Comparison of ENCODE assay signal across 27 cellular contexts in the genomic region with DNA sequence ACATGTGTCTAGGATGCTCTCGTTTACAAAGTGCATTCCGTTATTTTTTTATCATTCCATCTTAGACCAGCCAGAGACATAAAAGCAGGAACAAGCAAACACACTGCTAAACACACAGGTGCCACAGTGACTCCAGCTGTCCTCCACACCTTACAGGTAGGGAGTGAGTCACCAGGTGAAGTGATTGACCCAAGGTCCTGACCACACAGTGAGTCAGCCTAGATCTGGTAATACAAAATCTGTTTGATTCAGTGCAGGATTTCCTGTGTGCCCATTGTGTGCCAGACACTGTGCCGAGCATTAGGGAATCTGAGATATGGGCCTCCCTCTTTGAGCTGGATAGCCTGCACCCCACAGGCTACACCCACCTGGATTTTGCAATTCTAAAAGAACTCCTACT. TPM values are rescaled to one million over a fixed set of nuclear protein-coding genes. Genes with fewer than 3 reads are reported as not detected.
DNase-seq lines count a peak whose midpoint lies in the region; ATAC-seq and TF ChIP-seq lines count a peak whose summit lies in the region.
"Had no signal": no experiment of that assay in that cellular context is flagged by ENCODE, and none has a peak within 500 bp of the region (broad histone marks: within the 10 kb centered on the region; RNA-seq: fewer than 3 reads in every experiment).

No MANE protein-coding gene starts in this region.

- no peak overlapping the region for H3K27ac ChIP-seq in HCT116 (ENCODE audit: low read depth, low read length)
- peak overlapping the region; percentile 7; the same call in 1 of the 2 replicates for H3K27ac ChIP-seq in Panc1 (ENCODE audit: low read length)
- no peak overlapping the region for H3K27ac ChIP-seq in hepatocyte
- H3K27ac ChIP-seq: ascending aorta, GM23248, spleen had no signal

- no peaks in the 10 kb centered on the region for H3K9me2 ChIP-seq in HCT116 (ENCODE audit: insufficient read depth)
- no peaks in the 10 kb centered on the region for H3K9me2 ChIP-seq in hepatocyte (replicated peaks; ENCODE audit: insufficient read depth)

- H3K36me3 ChIP-seq in HCT116 (ENCODE audit: control insufficient read depth in 1 of 2, insufficient read depth in 2 of 2, low read length in 2 of 2) (no peaks in the 10 kb centered on the region), Panc1 (ENCODE audit: control insufficient read depth, insufficient read depth, low read length) (no peaks in the 10 kb centered on the region), hepatocyte (replicated peaks; ENCODE audit: insufficient read depth, low read depth) (no peaks in the 10 kb centered on the region)
- H3K36me3 ChIP-seq: ascending aorta, spleen had no signal

- H3K9ac ChIP-seq in HCT116 (ENCODE audit: low read length): no peak overlapping the region
- H3K9ac ChIP-seq: GM23248 had no signal

- H3K4me3 ChIP-seq in HCT116 (replicated peaks in 1 of 2; ENCODE audit: low read depth in 1 of 2, low read length in 2 of 2): no peak overlapping the region
- H3K4me3 ChIP-seq in Panc1 (ENCODE audit: low read depth in 2 of 2, low read length in 2 of 2): no peak overlapping the region
- no peak overlapping the region for H3K4me3 ChIP-seq in hepatocyte
- H3K4me3 ChIP-seq: ascending aorta, GM23248, spleen had no signal

- RAD21 ChIA-PET in HCT116 (lab: Charles Lee; ENCODE audit: low non-redundant PET in 1 of 2, low total read pairs in 2 of 2, uncharacterized antibody in 2 of 2, unreplicated experiment in 2 of 2): interaction anchor here in 1 of 2 experiments (0.8 kb wide), 1 partner anchor 342 kb away, joined by 4 read pairs; no protein-coding TSS in a partner anchor

- H3K79me2 ChIP-seq in HCT116 (ENCODE audit: insufficient read depth, low read length) (no peaks in the 10 kb centered on the region), hepatocyte (no peaks in the 10 kb centered on the region)

- CTCF ChIA-PET in HCT116 (lab: Charles Lee) (interaction anchor here (4.4 kb wide), 2 partner anchors 342 to 651 kb away, joined by 25 to 38 read pairs; no protein-coding TSS in a partner anchor), Panc1 (lab: Charles Lee) (interaction anchor here (0.6 kb wide), 1 partner anchor 40 kb away, joined by 3 read pairs; no protein-coding TSS in a partner anchor)

- H3K9me3 ChIP-seq in HCT116 (ENCODE audit: control insufficient read depth in 1 of 2, insufficient read depth in 1 of 2, low read depth in 1 of 2, low read length in 2 of 2) (no peaks in the 10 kb centered on the region), Panc1 (ENCODE audit: control insufficient read depth, insufficient read depth, low read depth, low read length) (no peaks in the 10 kb centered on the region), hepatocyte (ENCODE audit: low read depth) (no peaks in the 10 kb centered on the region)
- H3K9me3 ChIP-seq: ascending aorta, spleen had no signal

- H3K4me1 ChIP-seq in HCT116 (ENCODE audit: control insufficient read depth in 1 of 2, insufficient read depth in 2 of 2, low read length in 2 of 2) (peaks cover 6 to 16% of the 10 kb centered on the region in 2 experiments), Panc1 (ENCODE audit: control insufficient read depth, insufficient read depth, low read length) (0 out of 2 replicates have a peak, but pooled peaks cover 5% of the 10 kb centered on the region), hepatocyte (ENCODE audit: insufficient read depth) (peaks cover 11% of the 10 kb centered on the region)
- H3K4me1 ChIP-seq: ascending aorta had no signal

- BruUV-seq in HCT116 (replicated peaks; lab: Mats Ljungman, UMichigan) (no TSS peak), Panc1 (replicated peaks; lab: Mats Ljungman, UMichigan) (no TSS peak)

- H3K4me2 ChIP-seq in HCT116 (ENCODE audit: low read length) (peak overlapping the region; percentile 11; the same call in 1 of the 2 replicates), hepatocyte (no peak overlapping the region)

- 64% methylated on average over 3 of the region's 3 CpGs for WGBS in hepatocyte (ENCODE audit: low lambda C conversion rate, missing lambda C conversion rate)

- TF ChIP-seq POLR2A in HCT116 (IDR thresholded peaks at IDR 0.05; ENCODE audit: borderline replicate concordance, extremely low read depth, insufficient read depth, insufficient read length): no peak

- intact Hi-C loops in HCT116 (cut with micrococcal nuclease) (loop anchor here (10.0 kb wide), 3 partner anchors 578 to 1028 kb away; no protein-coding TSS in a partner anchor), Panc1 (cut with micrococcal nuclease; ENCODE audit: unreplicated experiment) (no loop called here)

- ATAC-seq in HCT116 (peak; percentile 73), Panc1 (no peak), GM21576 (IDR thresholded peaks at IDR 0.05; ENCODE audit: unreplicated experiment) (no peak)
- ATAC-seq: natural killer cell treated with Interleukin-12 subunit alpha and Interleukin-12 subunit beta and Interleukin-15 and Interleukin-18, amount 100 ng/mL, for 72 hours; stimulated activated memory B cell treated with anti-CD40 and anti-IgM and Interleukin-4, amounts not matched to agents 10 μg/mL and 1 μg/mL and 100 μg/mL, for 72 hours had no signal

- H2AFZ ChIP-seq in HCT116 (ENCODE audit: low read depth, low read length, poor library complexity, severe bottlenecking): no peak overlapping the region
- H2AFZ ChIP-seq in hepatocyte: no peak overlapping the region
- H2AFZ ChIP-seq: GM23248 had no signal

- H4K20me1 ChIP-seq in HCT116 (ENCODE audit: insufficient read depth) (no peaks in the 10 kb centered on the region), hepatocyte (ENCODE audit: insufficient read depth, poor library complexity, severe bottlenecking) (no peaks in the 10 kb centered on the region)

- POLR2A ChIA-PET in HCT116 (lab: Charles Lee): no interaction called here
- POLR2A ChIA-PET in Panc1 (lab: Charles Lee): no interaction called here

- peak; percentile 53 for DNase-seq in HCT116 (ENCODE audit: low read depth, low spot score)
- DNase-seq in Panc1 (ENCODE audit: low read depth, low spot score): no peak
- peak; percentile 38 for DNase-seq in hepatocyte (ENCODE audit: low spot score)
- DNase-seq in renal cortical epithelial cell (ENCODE audit: low read depth): peak; percentile 47
- DNase-seq in activated gamma-delta T cell (lab: John Stamatoyannopoulos, UW): no peak
- DNase-seq in GM13976 (ENCODE audit: low spot score): no peak
- DNase-seq: activated CD4-positive, alpha-beta memory T cell treated with anti-CD3 and anti-CD28 coated beads for 36 hours; activated CD4-positive, CD25-positive, alpha-beta regulatory T cell; activated CD8-positive, alpha-beta memory T cell treated with anti-CD3 and anti-CD28 coated beads, Interleukin-2, amount 50 U/mL, for 48 hours; dermis blood vessel endothelial cell; GM23248; head of caudate nucleus; KBM-7; NCI-H1694; NCI-H526; retina; SHP77; spleen; stimulated activated CD4-positive, alpha-beta T cell treated with anti-CD3 and anti-CD28 coated beads, Interleukin-4, amount 100 ng/mL, for 1 hour had no signal

- TF ChIP-seq CTCF in HCT116 (IDR thresholded peaks at IDR 0.05 in 2 of 3, conservative IDR thresholded peaks at IDR 0.05 in 1 of 3; ENCODE audit: borderline replicate concordance in 1 of 3, insufficient read depth in 1 of 3, low read depth in 2 of 3, low read length in 2 of 3) (no peak), Panc1 (IDR thresholded peaks at IDR 0.05) (no peak), hepatocyte (IDR thresholded peaks at IDR 0.05; ENCODE audit: poor library complexity) (no peak), GM13976 (IDR thresholded peaks at IDR 0.05; ENCODE audit: borderline replicate concordance, control extremely low read depth, extremely low read depth, insufficient read depth, missing control alignments) (no peak)

- H3K27me3 ChIP-seq in HCT116 (ENCODE audit: insufficient read depth, low read length): peaks cover 71% of the 10 kb centered on the region
- H3K27me3 ChIP-seq in Panc1 (ENCODE audit: control insufficient read depth, insufficient read depth, low read length): no peaks in the 10 kb centered on the region
- H3K27me3 ChIP-seq in hepatocyte: no peaks in the 10 kb centered on the region
- H3K27me3 ChIP-seq: ascending aorta, spleen had no signal

- no peak; the same call in 1 of the 2 replicates for TF ChIP-seq RAD21 in HCT116 (IDR thresholded peaks at IDR 0.05; ENCODE audit: low read depth)

- in situ Hi-C loops in Panc1 (cut with HindIII; ENCODE audit: low pct_unique_long_range_greater_than_20kb, low sequenced_read_pairs): no loop called here
- in situ Hi-C loops in GM13976 (cut with MboI; ENCODE audit: low sequenced_read_pairs, unreplicated experiment): loop anchor here (10.0 to 25.0 kb wide), 2 partner anchors 346 to 648 kb away; a partner anchor contains a TSS

TF ChIP-seq in HCT116, 20 proteins besides CTCF, POLR2A, EP300 and RAD21 (continues in another document):
- TF ChIP-seq JUND (IDR thresholded peaks at IDR 0.05) (peak; percentile 91), FOSL1 (IDR thresholded peaks at IDR 0.05; ENCODE audit: low read depth) (peak; percentile 92), POLR2AphosphoS5 (IDR thresholded peaks at IDR 0.05; ENCODE audit: low read depth, low read length) (0 out of 2 replicates have a peak, but pooled peaks have one; percentile 20), EZH2phosphoT487 (IDR thresholded peaks at IDR 0.05; ENCODE audit: borderline replicate concordance) (no peak), CBX3 (IDR thresholded peaks at IDR 0.05; ENCODE audit: low read depth) (peak; percentile 67; the same call in 1 of the 2 replicates), SRF (IDR thresholded peaks at IDR 0.05; ENCODE audit: low read depth) (0 out of 2 replicates have a peak, but pooled peaks have one; percentile 35), CEBPB (IDR thresholded peaks at IDR 0.05; ENCODE audit: low read depth) (peak; percentile 56; the same call in 1 of the 2 replicates), ZNF274 (IDR thresholded peaks at IDR 0.05; ENCODE audit: low read depth, low read length) (no peak), EZH2 (IDR thresholded peaks at IDR 0.05) (no peak), TCF7L2 (IDR thresholded peaks at IDR 0.05; ENCODE audit: borderline replicate concordance, extremely low read depth, insufficient read depth, insufficient read length) (no peak), ZFX (IDR thresholded peaks at IDR 0.05) (no peak), SIN3A (IDR thresholded peaks at IDR 0.05; ENCODE audit: low read depth) (peak; percentile 72; the same call in 1 of the 2 replicates), EGR1 (IDR thresholded peaks at IDR 0.05; ENCODE audit: low read depth) (no peak), SP1 (IDR thresholded peaks at IDR 0.05; ENCODE audit: low read depth) (peak; percentile 69)
- TF ChIP-seq, protein P1, sequence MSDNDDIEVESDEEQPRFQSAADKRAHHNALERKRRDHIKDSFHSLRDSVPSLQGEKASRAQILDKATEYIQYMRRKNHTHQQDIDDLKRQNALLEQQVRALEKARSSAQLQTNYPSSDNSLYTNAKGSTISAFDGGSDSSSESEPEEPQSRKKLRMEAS (IDR thresholded peaks at IDR 0.05): peak; percentile 31; the same call in 1 of the 2 replicates

RNA-seq across cellular contexts. Expression of a gene that starts 16.7 kb away (rescaled TPM):
- not detected for total RNA-seq in HCT116 (2021; ENCODE audit: unreplicated experiment)
- not detected in 2 replicates for polyA plus RNA-seq in HCT116 (2012)
- 0.67 TPM for total RNA-seq in Panc1 (2021; ENCODE audit: unreplicated experiment)
- polyA plus RNA-seq in Panc1 (2012; ENCODE audit: insufficient read length): 0.46 TPM
- total RNA-seq in hepatocyte: not detected in 2 replicates
- not detected in 2 replicates for polyA plus RNA-seq in hepatocyte
- total RNA-seq in renal cortical epithelial cell: not detected in 2 replicates
- total RNA-seq: activated CD4-positive, alpha-beta memory T cell treated with anti-CD3 and anti-CD28 coated beads for 36 hours; activated T-helper 2 cell treated with anti-CD3 and anti-CD28 coated beads, Interferon-gamma antibody, Interleukin-2, Interleukin-4, amounts not matched to agents 10 μg/mL and 5 μg/mL and 100 μg/mL, durations not matched to agents 14 hours and 24 hours and 36 hours; ascending aorta; dermis blood vessel endothelial cell; GM23248; mesothelial cell of epicardium; natural killer cell treated with Interleukin-12 subunit alpha and Interleukin-12 subunit beta and Interleukin-15 and Interleukin-18, amount 100 ng/mL, for 72 hours; osteoblast had no signal
- polyA plus RNA-seq: CD14-positive monocyte, GM23248 had no signal

Comparison
In these comparisons a context has a peak if more than half of its experiments do, and no peak if none do; other contexts are left out.
1. DNase-seq: peak in HCT116 (single experiment), hepatocyte (single experiment) and renal cortical epithelial cell (single experiment); none in Panc1 (single experiment), activated gamma-delta T cell (single experiment) and GM13976 (single experiment).